Comparison of ENCODE assay signal across 8 cellular contexts in genomic region chr19:53102186-53102585, GRCh38. TPM values are rescaled to one million over a fixed set of nuclear protein-coding genes. Genes with fewer than 3 reads are reported as not detected.
DNase-seq lines count a peak whose midpoint lies in the region; ATAC-seq and TF ChIP-seq lines count a peak whose summit lies in the region.

No MANE protein-coding gene starts in this region.

- H3K36me3 ChIP-seq in BJ (ENCODE audit: control insufficient read depth, insufficient read depth, low read length) (peaks cover 6% of the 10 kb centered on the region; the same call in 1 of the 2 replicates), IMR-90 (ENCODE audit: control insufficient read depth, insufficient read depth, low read length) (peaks cover 12% of the 10 kb centered on the region), breast epithelium (no peaks in the 10 kb centered on the region), mucosa of stomach (ENCODE audit: control insufficient read depth, insufficient read depth, low read length) (no peaks in the 10 kb centered on the region)

- H3K14ac ChIP-seq in IMR-90 (replicated peaks; ENCODE audit: low read depth, low read length) = peak overlapping the region; percentile 6

- H3K4me2 ChIP-seq in IMR-90 (ENCODE audit: low read depth, low read length) = peak overlapping the region; percentile 95

- no peaks in the 10 kb centered on the region for H3K4me1 ChIP-seq in IMR-90 (ENCODE audit: control insufficient read depth, insufficient read depth, low read length)
- H3K4me1 ChIP-seq in breast epithelium = peaks cover 0 to 6% of the 10 kb centered on the region in 2 donors
- H3K4me1 ChIP-seq in mucosa of stomach (ENCODE audit: control insufficient read depth, insufficient read depth, low read length) = peaks cover 8% of the 10 kb centered on the region

- TF ChIP-seq CTCF in BJ (IDR thresholded peaks at IDR 0.05; ENCODE audit: insufficient read depth, low read depth, low read length) (no peak), IMR-90 (conservative IDR thresholded peaks at IDR 0.05; ENCODE audit: low read depth, low read length) (no peak), breast epithelium (IDR thresholded peaks at IDR 0.05) (no peak)

- intact Hi-C loops in IMR-90 (cut with micrococcal nuclease) (loop anchor here (1.0 to 2.0 kb wide), 4 partner anchors 29 to 205 kb away; partner anchors contain the start of genes ZNF320 and ZNF347), breast epithelium (cut with DNase I; ENCODE audit: low total_unique reads) (no loop called here)

- H3K18ac ChIP-seq in IMR-90 (ENCODE audit: low read depth, low read length) = no peak overlapping the region

- H2BK15ac ChIP-seq in IMR-90 (ENCODE audit: low read depth, low read length) = no peak overlapping the region

- H3K27ac ChIP-seq in IMR-90 (ENCODE audit: insufficient read depth, low read length) (peak overlapping the region; percentile 87), breast epithelium (peak overlapping the region in 1 of 2 donors; percentile 96)

- H3K9me3 ChIP-seq in IMR-90 (ENCODE audit: control insufficient read depth, insufficient read depth, low read length) (no peaks in the 10 kb centered on the region), breast epithelium (no peaks in the 10 kb centered on the region), mucosa of stomach (ENCODE audit: control insufficient read depth, low read length) (no peaks in the 10 kb centered on the region)

- WGBS in IMR-90 (ENCODE audit: extremely low coverage in 2 of 2, insufficient read length in 1 of 2), 2 experiments = 11% methylated on average over 7 of the region's 10 CpGs; no CpG with 5 or more reads in 1 of the 2 experiments

- ATAC-seq in IMR-90 (ENCODE audit: low read depth) (no peak), GM21447 (IDR thresholded peaks at IDR 0.05; ENCODE audit: unreplicated experiment) (no peak)

- peak overlapping the region; percentile 6 for H2AK5ac ChIP-seq in IMR-90 (ENCODE audit: low read depth, low read length)

- no peak overlapping the region for H2BK20ac ChIP-seq in IMR-90 (ENCODE audit: low read depth, low read length)

- H3K23ac ChIP-seq in IMR-90 (ENCODE audit: low read depth, low read length) = peak overlapping the region; percentile 65

- peaks cover 2% of the 10 kb centered on the region; the same call in 1 of the 2 replicates for H3K9me1 ChIP-seq in IMR-90 (ENCODE audit: insufficient read depth, low read length)

- H3K9ac ChIP-seq in IMR-90 (ENCODE audit: low read depth, low read length) = peak overlapping the region; percentile 79
- peak overlapping the region; percentile 98 for H3K9ac ChIP-seq in mucosa of stomach (ENCODE audit: low read length)

- peaks cover 29% of the 10 kb centered on the region for H4K20me1 ChIP-seq in IMR-90 (ENCODE audit: insufficient read depth, low read length)

- CTCF ChIA-PET in BJ (lab: Yijun Ruan, JAX) = no interaction called here
- CTCF ChIA-PET in IMR-90 (lab: Yijun Ruan, JAX) = no interaction called here

- no peak overlapping the region; the same call in 1 of the 2 replicates for H3K56ac ChIP-seq in IMR-90 (ENCODE audit: extremely low read depth, insufficient read depth, low read length)

- DNase-seq in BJ (ENCODE audit: low read depth) (no peak), IMR-90 (no peak), breast epithelium (ENCODE audit: low spot score in 2 of 2) (no peak), NCI-H226 (no peak), AG08396 (ENCODE audit: low spot score) (no peak), DMS53 (lab: John Stamatoyannopoulos, UW) (no peak)

- in situ Hi-C loops in IMR-90 (cut with MboI; ENCODE audit: low sequenced_read_pairs) = no loop called here

- H2AK9ac ChIP-seq in IMR-90 (replicated peaks; ENCODE audit: low read depth, low read length, poor library complexity) = peak overlapping the region; percentile 97

- dilution Hi-C loops in IMR-90 (cut with HindIII; ENCODE audit: low sequenced_read_pairs, unreplicated experiment) = no loop called here

- peak overlapping the region; percentile 6 to 92; a peak in 2 of 4 replicates for H4K8ac ChIP-seq in IMR-90 (ENCODE audit: low read depth in 2 of 2, low read length in 2 of 2)

- no peak overlapping the region; the same call in 1 of the 2 replicates for H4K5ac ChIP-seq in IMR-90 (ENCODE audit: low read depth, low read length)

- TF ChIP-seq RAD21 in IMR-90 (IDR thresholded peaks at IDR 0.05; ENCODE audit: low read length) = no peak

- peak overlapping the region; percentile 33; the same call in 1 of the 2 replicates for H3K4ac ChIP-seq in IMR-90 (ENCODE audit: low read depth, low read length)

- peak overlapping the region; percentile 52 for H2AFZ ChIP-seq in IMR-90 (replicated peaks; ENCODE audit: low read length, poor library complexity)

- TF ChIP-seq POLR2A in IMR-90 (IDR thresholded peaks at IDR 0.05; ENCODE audit: low read depth, low read length) (no peak), breast epithelium (IDR thresholded peaks at IDR 0.05) (no peak)

- POLR2A ChIA-PET in BJ (lab: Charles Lee) = interaction anchor here (0.6 kb wide), 1 partner anchor 499 kb away, joined by 3 read pairs; no protein-coding TSS in a partner anchor
- POLR2A ChIA-PET in IMR-90 (lab: Charles Lee; ENCODE audit: unreplicated experiment) = no interaction called here

- no peaks in the 10 kb centered on the region for H3K27me3 ChIP-seq in BJ (ENCODE audit: control insufficient read depth, insufficient read depth, low read length)
- H3K27me3 ChIP-seq in IMR-90 (ENCODE audit: control insufficient read depth, insufficient read depth, low read length) = no peaks in the 10 kb centered on the region
- H3K27me3 ChIP-seq in breast epithelium = no peaks in the 10 kb centered on the region
- no peaks in the 10 kb centered on the region for H3K27me3 ChIP-seq in mucosa of stomach (ENCODE audit: control insufficient read depth, insufficient read depth, low read length)

- peak overlapping the region; percentile 89 for H2BK5ac ChIP-seq in IMR-90 (ENCODE audit: low read depth, low read length, poor library complexity, severe bottlenecking)

- H3K79me1 ChIP-seq in IMR-90 (ENCODE audit: low read depth in 1 of 2, low read length in 2 of 2) = peaks cover 17 to 40% of the 10 kb centered on the region in 2 experiments

- no TSS peak for BruUV-seq in IMR-90 (replicated peaks; lab: Mats Ljungman, UMichigan)

- no peak overlapping the region for H2BK120ac ChIP-seq in IMR-90 (ENCODE audit: low read depth, low read length)

- H3K4me3 ChIP-seq in BJ (ENCODE audit: low read depth, low read length) (peak overlapping the region; percentile 94), IMR-90 (ENCODE audit: insufficient read depth, low read depth, low read length) (peak overlapping the region; percentile 70), breast epithelium (peak overlapping the region; percentile 77 to 94 (median 79)), mucosa of stomach (ENCODE audit: low read length) (peak overlapping the region; percentile 94)

- H4K91ac ChIP-seq in IMR-90 (ENCODE audit: insufficient read depth, low read depth, low read length) = 0 out of 2 replicates have a peak overlapping the region, but pooled peaks have one; percentile 94

TF ChIP-seq in IMR-90, 13 proteins besides CTCF, POLR2A, EP300 and RAD21 (continues in another document):
- TF ChIP-seq MAZ (IDR thresholded peaks at IDR 0.05; ENCODE audit: borderline replicate concordance, low read depth, low read length) (no peak), NFE2L2 (IDR thresholded peaks at IDR 0.05; ENCODE audit: low read depth, low read length) (no peak), CEBPB (IDR thresholded peaks at IDR 0.05; ENCODE audit: low read depth, low read length) (no peak), BHLHE40 (IDR thresholded peaks at IDR 0.05; ENCODE audit: low read depth, low read length) (no peak), RFX5 (IDR thresholded peaks at IDR 0.05; ENCODE audit: low read depth, low read length) (no peak), ELK1 (IDR thresholded peaks at IDR 0.05; ENCODE audit: borderline replicate concordance, low read depth, low read length) (no peak), SMC3 (IDR thresholded peaks at IDR 0.05; ENCODE audit: low read depth, low read length) (no peak)

RNA-seq across cellular contexts. Expression of gene ZNF160, which starts 1.0 kb away (rescaled TPM):
- polyA plus RNA-seq in BJ (2011; rRNA removed) (9.0 and 11.5 TPM in 2 replicates), IMR-90 (2012; rRNA removed) (16.4 and 22.6 TPM in 2 replicates)
- polyA minus RNA-seq in BJ (2011; rRNA and poly(A)+ RNA removed) = 18.5 and 22.0 TPM in 2 replicates
- total RNA-seq in IMR-90 (2012; rRNA removed) (26.9 and 30.8 TPM in 2 replicates), breast epithelium (10 to 100 TPM; 34.9 to 87.2 (median 52.8) TPM)
- polyA plus RNA-seq in IMR-90 (2012; cell fraction: cytosol; rRNA removed) = 4.7 and 7.9 TPM in 2 replicates
- 68.6 and 98.0 TPM in 2 replicates for polyA plus RNA-seq in IMR-90 (2012; cell fraction: nucleus; rRNA removed; ENCODE audit: low replicate concordance)

RNA-seq across cellular contexts. Expression of gene ZNF415, which starts 30.5 kb away (rescaled TPM):
- polyA plus RNA-seq in BJ (2011; rRNA removed) (4.6 and 6.3 TPM in 2 replicates), IMR-90 (2012; rRNA removed) (3.9 and 4.2 TPM in 2 replicates)
- 3.3 and 3.4 TPM in 2 replicates for polyA minus RNA-seq in BJ (2011; rRNA and poly(A)+ RNA removed)
- total RNA-seq in IMR-90 (2012; rRNA removed) (7.7 and 7.8 TPM in 2 replicates), breast epithelium (10 to 100 TPM in 2 of 3 donors, 1 to 10 TPM in 1; 4.3 to 17.7 (median 14.1) TPM)
- polyA plus RNA-seq in IMR-90 (2012; cell fraction: cytosol; rRNA removed) = 0.92 and 1.2 TPM in 2 replicates
- polyA plus RNA-seq in IMR-90 (2012; cell fraction: nucleus; rRNA removed; ENCODE audit: low replicate concordance) = 0.77 and 4.5 TPM in 2 replicates

RNA-seq across cellular contexts. Expression of gene ZNF347, which starts 56.7 kb away (rescaled TPM):
- polyA plus RNA-seq in BJ (2011; rRNA removed) (2.0 and 4.2 TPM in 2 replicates), IMR-90 (2012; rRNA removed) (2.3 and 2.8 TPM in 2 replicates)
- 3.0 and 4.3 TPM in 2 replicates for polyA minus RNA-seq in BJ (2011; rRNA and poly(A)+ RNA removed)
- total RNA-seq in IMR-90 (2012; rRNA removed) (8.9 and 13.4 TPM in 2 replicates), breast epithelium (10 to 100 TPM in 2 of 3 donors, 1 to 10 TPM in 1; 6.9 to 19.2 (median 13.4) TPM)
- 0.45 and 1.9 TPM in 2 replicates for polyA plus RNA-seq in IMR-90 (2012; cell fraction: cytosol; rRNA removed)
- 0.74 and 5.6 TPM in 2 replicates for polyA plus RNA-seq in IMR-90 (2012; cell fraction: nucleus; rRNA removed; ENCODE audit: low replicate concordance)

RNA-seq across cellular contexts. Expression of gene ERVV-2, which starts 57.6 kb away (rescaled TPM):
- not detected in 2 replicates for polyA plus RNA-seq in BJ (2011; rRNA removed)
- polyA minus RNA-seq in BJ (2011; rRNA and poly(A)+ RNA removed) = not detected in 2 replicates
- not detected in 2 replicates for total RNA-seq in IMR-90 (2012; rRNA removed)
- not detected in 2 replicates for polyA plus RNA-seq in IMR-90 (2012; rRNA removed)
- not detected in 2 replicates for polyA plus RNA-seq in IMR-90 (2012; cell fraction: cytosol; rRNA removed)
- not detected in 2 replicates for polyA plus RNA-seq in IMR-90 (2012; cell fraction: nucleus; rRNA removed; ENCODE audit: low replicate concordance)
- not detected for total RNA-seq in breast epithelium
